ENCODE assay signal across 8 cellular contexts in genomic region chr19:4077800-4078683, GRCh38. TPM values are rescaled to one million over a fixed set of nuclear protein-coding genes. Genes with fewer than 3 reads are reported as not detected.
A peak's percentile ranks its signal among the peaks of the same experiment; 100 is the strongest.
DNase-seq lines count a peak whose midpoint lies in the region; ATAC-seq and TF ChIP-seq lines count a peak whose summit lies in the region.

No MANE protein-coding gene starts in this region.

- no peaks in the 10 kb centered on the region for H3K9me3 ChIP-seq in esophagus (ENCODE audit: control insufficient read depth in 2 of 2, insufficient read depth in 1 of 2, low read depth in 1 of 2, low read length in 1 of 2)
- H3K9me3 ChIP-seq in osteoblast (ENCODE audit: low read depth, low read length), result no peaks in the 10 kb centered on the region

- H2AFZ ChIP-seq in osteoblast (ENCODE audit: low read length), result peak overlapping the region; percentile 91

- peak; percentile 67 for DNase-seq in stimulated activated CD4-positive, alpha-beta T cell treated with anti-CD3 and anti-CD28 coated beads, Interleukin-15, amount 100 ng/mL, for 24 hours
- DNase-seq in stimulated activated CD4-positive, alpha-beta T cell treated with anti-CD3 and anti-CD28 coated beads, Interleukin-12 subunit alpha, Interleukin-12 subunit beta, amount 100 ng/mL, for 4 hours, result no peak
- peak; percentile 55 to 59 for DNase-seq in activated CD4-positive, alpha-beta T cell treated with anti-CD3 and anti-CD28 coated beads for 4 hours
- DNase-seq in osteoblast (ENCODE audit: insufficient read length, low spot score, missing footprints), result peak; percentile 91

- no peaks in the 10 kb centered on the region for H4K20me1 ChIP-seq in osteoblast (ENCODE audit: insufficient read depth, low read length)

- H3K27me3 ChIP-seq in esophagus (ENCODE audit: control insufficient read depth in 1 of 2, insufficient read depth in 2 of 2, low read length in 2 of 2) (no peaks in the 10 kb centered on the region), osteoblast (ENCODE audit: insufficient read depth, low read length) (no peaks in the 10 kb centered on the region)

- H3K36me3 ChIP-seq in esophagus (ENCODE audit: control insufficient read depth in 2 of 2, insufficient read depth in 2 of 2, low read length in 1 of 2) (no peaks in the 10 kb centered on the region), osteoblast (ENCODE audit: insufficient read depth, low read length) (no peaks in the 10 kb centered on the region)

- peaks cover 4% of the 10 kb centered on the region in 2 donors for H3K4me1 ChIP-seq in esophagus (ENCODE audit: control insufficient read depth in 2 of 2, insufficient read depth in 2 of 2, low read length in 1 of 2)
- peaks cover 6% of the 10 kb centered on the region for H3K4me1 ChIP-seq in osteoblast (ENCODE audit: insufficient read depth, low read length)

- 11% methylated on average over 31 to 32 of the region's 33 CpGs for WGBS in esophagus, 2 donors

- no peaks in the 10 kb centered on the region for H3K79me2 ChIP-seq in osteoblast (ENCODE audit: insufficient read depth, low read length)

- ATAC-seq in HG02642 (IDR thresholded peaks at IDR 0.05; ENCODE audit: poor library complexity, unreplicated experiment), result no peak
- ATAC-seq in HG03521 (IDR thresholded peaks at IDR 0.05; ENCODE audit: unreplicated experiment), result no peak
- no peak for ATAC-seq in HG02840 (IDR thresholded peaks at IDR 0.05; ENCODE audit: low FRiP score, unreplicated experiment)

- H3K27ac ChIP-seq in esophagus (ENCODE audit: low read depth in 2 of 2, low read length in 1 of 2) (peak overlapping the region; percentile 50 to 77), osteoblast (ENCODE audit: low read depth, low read length) (peak overlapping the region; percentile 53)

- H3K4me2 ChIP-seq in osteoblast (ENCODE audit: insufficient read depth, low read length), result peak overlapping the region; percentile 83

- no peak for TF ChIP-seq CTCF in osteoblast (IDR thresholded peaks at IDR 0.05; ENCODE audit: extremely low read depth, low read depth, low read length)

- H3K4me3 ChIP-seq in esophagus (ENCODE audit: low read depth in 1 of 2, low read length in 2 of 2) (peak overlapping the region; percentile 51 to 53), osteoblast (ENCODE audit: insufficient read depth, low read length) (peak overlapping the region; percentile 79)

RNA-seq across cellular contexts. Expression of gene ZBTB7A, which starts 11.3 kb away (rescaled TPM):
- polyA plus RNA-seq in esophagus, result 10 to 100 TPM; 22.4 to 29.7 TPM
- 38.6 and 42.7 TPM in 2 replicates for total RNA-seq in osteoblast

RNA-seq across cellular contexts. Expression of gene MAP2K2, which starts 45.9 kb away (rescaled TPM):
- 100 to 1,000 TPM; 120 to 127 TPM for polyA plus RNA-seq in esophagus
- total RNA-seq in osteoblast, result 221 and 233 TPM in 2 replicates
